ENCODE assay signal across 15 cellular contexts in the genomic region with DNA sequence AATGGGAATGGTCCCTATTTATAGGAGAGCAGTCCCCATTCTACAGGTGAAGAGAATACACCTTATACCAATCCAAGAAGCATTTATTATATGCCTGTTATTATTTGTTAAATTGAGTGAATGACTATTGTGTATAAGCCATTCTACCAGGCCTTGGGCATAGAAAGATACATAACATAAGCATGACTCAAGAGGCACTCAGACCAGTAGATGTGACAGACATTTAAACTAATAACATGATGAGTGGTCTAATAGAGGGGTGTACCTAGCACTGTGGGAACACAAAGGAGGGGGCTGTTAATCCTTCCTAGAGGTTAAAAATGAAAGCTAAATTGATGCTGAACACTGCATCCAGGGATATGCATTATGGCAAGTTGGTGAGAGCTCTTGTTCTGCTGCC.
DNase-seq lines count a peak whose midpoint lies in the region; ATAC-seq and TF ChIP-seq lines count a peak whose summit lies in the region.
"Had no signal": no experiment of that assay in that cellular context is flagged by ENCODE, and none has a peak within 500 bp of the region (broad histone marks: within the 10 kb centered on the region; RNA-seq: fewer than 3 reads in every experiment).

No MANE protein-coding gene starts in this region.

- no peak for TF ChIP-seq POLR2A in uterus (IDR thresholded peaks at IDR 0.05)

- H3K27ac ChIP-seq in left ventricle myocardium inferior (replicated peaks), result peak overlapping the region; percentile 34
- peak overlapping the region; percentile 86 for H3K27ac ChIP-seq in epithelial cell of prostate
- H3K27ac ChIP-seq in uterus, result peak overlapping the region; percentile 45 to 85
- H3K27ac ChIP-seq: adrenal gland, HL-60, prostate gland had no signal

- ATAC-seq in Right ventricle myocardium inferior (no peak), GM21825 (IDR thresholded peaks at IDR 0.05; ENCODE audit: unreplicated experiment) (no peak)
- ATAC-seq: activated CD4-positive, CD25-positive, alpha-beta regulatory T cell treated with anti-CD3 and anti-CD28 coated beads, Interleukin-2, amount 50 U/mL, for 24 hours; stimulated activated effector memory CD8-positive, alpha-beta T cell treated with anti-CD3 and anti-CD28 coated beads, Interleukin-12 subunit alpha, Interleukin-12 subunit beta, amount 100 ng/mL, for 72 hours had no signal

- H3K27me3 ChIP-seq in left ventricle myocardium inferior (ENCODE audit: low read depth), result no peaks in the 10 kb centered on the region
- no peaks in the 10 kb centered on the region for H3K27me3 ChIP-seq in uterus
- H3K27me3 ChIP-seq: adrenal gland had no signal

- H3K4me1 ChIP-seq in left ventricle myocardium inferior, result peaks cover 8% of the 10 kb centered on the region
- H3K4me1 ChIP-seq in uterus, result peaks cover 3 to 7% of the 10 kb centered on the region in 2 donors
- H3K4me1 ChIP-seq: adrenal gland, prostate gland had no signal

- TF ChIP-seq CTCF in left ventricle myocardium inferior (IDR thresholded peaks at IDR 0.05; ENCODE audit: borderline replicate concordance), result no peak
- no peak for TF ChIP-seq CTCF in uterus (IDR thresholded peaks at IDR 0.05)

- intact Hi-C loops in left ventricle myocardium inferior (cut with micrococcal nuclease), result no loop called here
- intact Hi-C loops in Right ventricle myocardium inferior (cut with DNase I), result no loop called here
- intact Hi-C loops in uterus (cut with DNase I; ENCODE audit: low total_unique reads), result no loop called here

- H3K36me3 ChIP-seq in left ventricle myocardium inferior (no peaks in the 10 kb centered on the region), uterus (no peaks in the 10 kb centered on the region)
- H3K36me3 ChIP-seq: adrenal gland, prostate gland had no signal

- DNase-seq in left ventricle myocardium inferior (no peak), Right ventricle myocardium inferior (ENCODE audit: missing footprints) (no peak), NCI-H774 (lab: John Stamatoyannopoulos, UW) (peak; percentile 23), epithelial cell of prostate (ENCODE audit: low read depth, low spot score) (no peak), uterus (no peak), NCI-H446 (lab: John Stamatoyannopoulos, UW) (no peak), NCI-H2227 (lab: John Stamatoyannopoulos, UW; ENCODE audit: unreplicated experiment) (no peak)
- DNase-seq: immature natural killer cell; stimulated activated CD4-positive, alpha-beta T cell treated with anti-CD3 and anti-CD28 coated beads, Interleukin-2, amount 100 ng/mL, for 48 hours had no signal

- H3K9me3 ChIP-seq in left ventricle myocardium inferior (replicated peaks) (no peaks in the 10 kb centered on the region), uterus (no peaks in the 10 kb centered on the region)
- H3K9me3 ChIP-seq: adrenal gland, prostate gland had no signal

- H3K4me3 ChIP-seq in left ventricle myocardium inferior (no peak overlapping the region), uterus (no peak overlapping the region)
- H3K4me3 ChIP-seq: adrenal gland, prostate gland had no signal

Comparison
In these comparisons a context has a peak if more than half of its experiments do, and no peak if none do; other contexts are left out.
1. H3K27ac ChIP-seq: peak in every context shown above with its lines; median percentile 86 in epithelial cell of prostate; 65 in uterus; 34 in left ventricle myocardium inferior.